Comparison of ENCODE assay signal across 8 cellular contexts in genomic region chr12:26937863-26938659, GRCh38. TPM values are rescaled to one million over a fixed set of nuclear protein-coding genes. Genes with fewer than 3 reads are reported as not detected.
DNase-seq lines count a peak whose midpoint lies in the region; ATAC-seq, FAIRE-seq and TF ChIP-seq lines count a peak whose summit lies in the region.

TSS of gene FGFR1OP2 (plus strand) at chr12:26938470. CDS start at chr12:26954159, 15,689 bp downstream.
TSS of gene INTS13 (minus strand) at chr12:26937981. CDS start at chr12:26936803, 1,178 bp downstream.

- intact Hi-C loops in Right ventricle myocardium inferior (cut with DNase I), result loop anchor here (1.0 kb wide), 2 partner anchors 73 to 76 kb away; partner anchors contain the start of gene TM7SF3
- intact Hi-C loops in pancreas (cut with DNase I), result no loop called here
- intact Hi-C loops in tibial artery (cut with DNase I; ENCODE audit: low total_unique reads), result loop anchor here (2.0 to 10.0 kb wide), 3 partner anchors 77 to 377 kb away; partner anchors contain the start of genes STK38L and TM7SF3

- TF ChIP-seq CTCF in GM12864 (IDR thresholded peaks at IDR 0.05; ENCODE audit: low read depth, low read length, missing control alignments), result no peak
- TF ChIP-seq CTCF in pancreas (IDR thresholded peaks at IDR 0.05), result no peak
- no peak for TF ChIP-seq CTCF in tibial artery (IDR thresholded peaks at IDR 0.05)

- H3K36me3 ChIP-seq in pancreas (no peaks in the 10 kb centered on the region), tibial artery (no peaks in the 10 kb centered on the region)

- H3K27me3 ChIP-seq in pancreas (no peaks in the 10 kb centered on the region), tibial artery (no peaks in the 10 kb centered on the region)

- ATAC-seq in HG02759 (IDR thresholded peaks at IDR 0.05; ENCODE audit: unreplicated experiment) (peak; percentile 87), Right ventricle myocardium inferior (peak; percentile 99), pancreas (peak; percentile 94 to 98 (median 96))

- 0% methylated on average over 55 to 66 of the region's 66 CpGs for WGBS in pancreas, 2 donors

- peak within 1 kb of the TSS; percentile 100 for H3K4me3 ChIP-seq in GM12864 (ENCODE audit: low read depth, low read length)
- H3K4me3 ChIP-seq in pancreas, result peak within 1 kb of the TSS; percentile 78 to 92 (median 84)
- H3K4me3 ChIP-seq in tibial artery, result peak within 1 kb of the TSS; percentile 69 to 93

- H3K9me3 ChIP-seq in pancreas, result no peaks in the 10 kb centered on the region
- no peaks in the 10 kb centered on the region for H3K9me3 ChIP-seq in tibial artery

- FAIRE-seq in pancreas (lab: Jason Lieb, UNC), result no peak

- DNase-seq in GM12864 (ENCODE audit: low read depth) (peak; percentile 94), NCI-H1417 (lab: John Stamatoyannopoulos, UW) (peak; percentile 98 to 100 (median 99)), SW 1271 (lab: John Stamatoyannopoulos, UW) (peak; percentile 99 to 100), Right ventricle myocardium inferior (ENCODE audit: missing footprints) (peak; percentile 100), pancreas (peak; percentile 98 to 100 (median 99)), tibial artery (peak; percentile 99 to 100)
- peak; percentile 94 for DNase-seq in activated naive CD8-positive, alpha-beta T cell treated with anti-CD3 and anti-CD28 coated beads, Interleukin-2, amount 50 U/mL, for 16 hours (ENCODE audit: low read depth, low spot score)

- H3K4me1 ChIP-seq in pancreas (peaks cover 21 to 39% (median 34%) of the 10 kb centered on the region in 3 donors), tibial artery (peaks cover 0 to 50% (median 17%) of the 10 kb centered on the region in 4 donors)

- H3K27ac ChIP-seq in pancreas (peak within 1 kb of the TSS; percentile 93 to 97 (median 96)), tibial artery (peak within 1 kb of the TSS; percentile 92 to 97)

RNA-seq across cellular contexts. Expression of gene FGFR1OP2, which starts in this region (rescaled TPM):
- total RNA-seq in Right ventricle myocardium inferior, result 30.6 TPM
- total RNA-seq in pancreas, result 10 to 100 TPM in 5 of 6 donors, 1 to 10 TPM in 1; 9.3 to 23.3 (median 10.9) TPM
- 10 to 100 TPM; 11.6 to 17.6 TPM for polyA plus RNA-seq in pancreas

RNA-seq across cellular contexts. Expression of gene INTS13, which starts in this region (rescaled TPM):
- total RNA-seq in Right ventricle myocardium inferior, result 23.7 TPM
- 10 to 100 TPM in 4 of 6 donors, 1 to 10 TPM in 2; 7.4 to 12.4 (median 11.0) TPM for total RNA-seq in pancreas
- polyA plus RNA-seq in pancreas, result 10 to 100 TPM; 10.9 to 13.8 TPM

Comparison
In these comparisons a context has a peak if more than half of its experiments do, and no peak if none do; other contexts are left out.
1. Peak in every context shown above with its lines: DNase-seq, ATAC-seq, H3K4me3 ChIP-seq and H3K27ac ChIP-seq.
2. intact Hi-C loops: an anchor here in Right ventricle myocardium inferior (1.0 kb wide) and tibial artery (2.0 to 10.0 kb wide); none called in pancreas.